Comparison of ENCODE assay signal across 8 cellular contexts in genomic region chr12:109463776-109464175, GRCh38. TPM values are rescaled to one million over a fixed set of nuclear protein-coding genes. Genes with fewer than 3 reads are reported as not detected.
DNase-seq lines count a peak whose midpoint lies in the region; TF ChIP-seq lines count a peak whose summit lies in the region.

No MANE protein-coding gene starts in this region.

- peaks cover 22 to 81% (median 36%) of the 10 kb centered on the region in 10 experiments for H3K4me1 ChIP-seq in BLaER1 treated with 17β-estradiol and CSF1 and Interleukin-3, amounts not matched to agents 10 nM and 100 nM
- H3K4me1 ChIP-seq in Peyer's patch (peaks cover 0 to 38% (median 8%) of the 10 kb centered on the region in 4 donors), parathyroid adenoma (peaks cover 16% of the 10 kb centered on the region)

- H3K9me3 ChIP-seq in BLaER1 treated with 17β-estradiol and CSF1 and Interleukin-3, amounts not matched to agents 10 nM and 100 nM (replicated peaks in 1 of 11): no peaks in the 10 kb centered on the region
- H3K9me3 ChIP-seq in Peyer's patch: no peaks in the 10 kb centered on the region
- H3K9me3 ChIP-seq in parathyroid adenoma (ENCODE audit: control insufficient read depth, low read length): no peaks in the 10 kb centered on the region

- no peak for TF ChIP-seq POLR2A in Peyer's patch (IDR thresholded peaks at IDR 0.05)

- CTCF ChIA-PET in activated CD4-positive, alpha-beta memory T cell treated with anti-CD3 and anti-CD28 coated beads, Interleukin-2, amount 10 ng/mL, durations not matched to agents 7 days and 5 days (lab: Charles Lee): interaction anchor here (0.9 kb wide), 1 partner anchor 10 kb away, joined by 4 read pairs; no protein-coding TSS in a partner anchor

- peaks cover 72 to 100% (median 98%) of the 10 kb centered on the region in 11 experiments for H4K20me1 ChIP-seq in BLaER1 treated with 17β-estradiol and CSF1 and Interleukin-3, amounts not matched to agents 10 nM and 100 nM

- no peak overlapping the region for H2AFZ ChIP-seq in parathyroid adenoma

- no peak overlapping the region for H3K4me3 Mint-ChIP-seq in activated CD4-positive, alpha-beta memory T cell treated with anti-CD3 and anti-CD28 coated beads, Interleukin-2, amount 10 ng/mL, durations not matched to agents 7 days and 5 days

- H3K27me3 ChIP-seq in BLaER1 treated with 17β-estradiol and CSF1 and Interleukin-3, amounts not matched to agents 10 nM and 100 nM: no peaks in the 10 kb centered on the region
- H3K27me3 ChIP-seq in Peyer's patch (no peaks in the 10 kb centered on the region), parathyroid adenoma (ENCODE audit: control insufficient read depth, insufficient read depth, low read length) (no peaks in the 10 kb centered on the region)

- H3K4me1 Mint-ChIP-seq in activated CD4-positive, alpha-beta memory T cell treated with anti-CD3 and anti-CD28 coated beads, Interleukin-2, amount 10 ng/mL, durations not matched to agents 7 days and 5 days: peaks cover 45% of the 10 kb centered on the region

- no peak overlapping the region for H3K4me3 ChIP-seq in BLaER1 treated with 17β-estradiol and CSF1 and Interleukin-3, amounts not matched to agents 10 nM and 100 nM
- H3K4me3 ChIP-seq in Peyer's patch: peak overlapping the region in 1 of 4 donors; percentile 4
- H3K4me3 ChIP-seq in parathyroid adenoma (ENCODE audit: low read depth, low read length): no peak overlapping the region

- H3K79me2 ChIP-seq in parathyroid adenoma: peaks cover 42% of the 10 kb centered on the region

- H3K9ac ChIP-seq in BLaER1 treated with 17β-estradiol and CSF1 and Interleukin-3, amounts not matched to agents 10 nM and 100 nM: 0 out of 22 replicates have a peak overlapping the region, but pooled peaks of 1 of the 11 experiments have one; percentile 0
- no peak overlapping the region for H3K9ac ChIP-seq in parathyroid adenoma

- DNase-seq in Peyer's patch: no peak
- DNase-seq in fibroblast of gingiva (ENCODE audit: low read depth): peak; percentile 67
- no peak for DNase-seq in cerebellar cortex (ENCODE audit: low spot score)
- no peak for DNase-seq in MV-4-11 (lab: John Stamatoyannopoulos, UW)
- no peak for DNase-seq in activated CD4-positive, alpha-beta memory T cell treated with anti-CD3 and anti-CD28 coated beads, Interleukin-2, amount 10 ng/mL, durations not matched to agents 7 days and 5 days
- DNase-seq in central memory CD4-positive, alpha-beta T cell: no peak

- peaks cover 57 to 94% (median 76%) of the 10 kb centered on the region in 11 experiments for H3K36me3 ChIP-seq in BLaER1 treated with 17β-estradiol and CSF1 and Interleukin-3, amounts not matched to agents 10 nM and 100 nM
- H3K36me3 ChIP-seq in Peyer's patch: peaks cover 0 to 45% (median 0%) of the 10 kb centered on the region in 3 donors
- no peaks in the 10 kb centered on the region for H3K36me3 ChIP-seq in parathyroid adenoma (ENCODE audit: control insufficient read depth, insufficient read depth, low read length)

- H3K27ac ChIP-seq in BLaER1 treated with 17β-estradiol and CSF1 and Interleukin-3, amounts not matched to agents 10 nM and 100 nM: peak overlapping the region in 3 of 11 experiments; percentile 16 to 40 (median 21); a peak in 1 of 22 replicates
- peak overlapping the region; percentile 66 to 91 (median 80) for H3K27ac ChIP-seq in Peyer's patch
- peak overlapping the region; percentile 85 for H3K27ac ChIP-seq in parathyroid adenoma

- H3K4me2 ChIP-seq in BLaER1 treated with 17β-estradiol and CSF1 and Interleukin-3, amounts not matched to agents 10 nM and 100 nM: peak overlapping the region in 7 of 11 experiments; percentile 5 to 91 (median 68); a peak in 9 of 22 replicates
- peak overlapping the region; percentile 34 for H3K4me2 ChIP-seq in parathyroid adenoma (ENCODE audit: low read length)

- TF ChIP-seq CTCF in Peyer's patch (IDR thresholded peaks at IDR 0.05) (no peak), parathyroid adenoma (IDR thresholded peaks at IDR 0.05) (no peak)

- H3K36me3 Mint-ChIP-seq in activated CD4-positive, alpha-beta memory T cell treated with anti-CD3 and anti-CD28 coated beads, Interleukin-2, amount 10 ng/mL, durations not matched to agents 7 days and 5 days (ENCODE audit: low read depth): peaks cover 19% of the 10 kb centered on the region

- H3K27me3 Mint-ChIP-seq in activated CD4-positive, alpha-beta memory T cell treated with anti-CD3 and anti-CD28 coated beads, Interleukin-2, amount 10 ng/mL, durations not matched to agents 7 days and 5 days: no peaks in the 10 kb centered on the region

- no peaks in the 10 kb centered on the region for H3K9me3 Mint-ChIP-seq in activated CD4-positive, alpha-beta memory T cell treated with anti-CD3 and anti-CD28 coated beads, Interleukin-2, amount 10 ng/mL, durations not matched to agents 7 days and 5 days

- POLR2A ChIA-PET in activated CD4-positive, alpha-beta memory T cell treated with anti-CD3 and anti-CD28 coated beads, Interleukin-2, amount 10 ng/mL, durations not matched to agents 7 days and 5 days (lab: Charles Lee): interaction anchor here (1.0 kb wide), 1 partner anchor 13 kb away, joined by 6 read pairs; the partner anchor contains the start of genes KCTD10 and UBE3B

- no peak overlapping the region for H3K27ac Mint-ChIP-seq in activated CD4-positive, alpha-beta memory T cell treated with anti-CD3 and anti-CD28 coated beads, Interleukin-2, amount 10 ng/mL, durations not matched to agents 7 days and 5 days

RNA-seq across cellular contexts. Expression of gene KCTD10, which starts 13.3 kb away (rescaled TPM):
- 10 to 100 TPM; 18.4 to 53.6 (median 28.8) TPM for total RNA-seq in Peyer's patch
- 10 to 100 TPM; 44.1 to 45.2 TPM for total RNA-seq in activated CD4-positive, alpha-beta memory T cell treated with anti-CD3 and anti-CD28 coated beads, Interleukin-2, amount 10 ng/mL, durations not matched to agents 7 days and 5 days

RNA-seq across cellular contexts. Expression of gene UBE3B, which starts 13.7 kb away (rescaled TPM):
- 10 to 100 TPM; 43.8 to 77.0 (median 57.3) TPM for total RNA-seq in Peyer's patch
- total RNA-seq in activated CD4-positive, alpha-beta memory T cell treated with anti-CD3 and anti-CD28 coated beads, Interleukin-2, amount 10 ng/mL, durations not matched to agents 7 days and 5 days: 10 to 100 TPM; 35.2 to 37.5 TPM
